8 cellular contexts compared by ENCODE assay signal in the genomic region with DNA sequence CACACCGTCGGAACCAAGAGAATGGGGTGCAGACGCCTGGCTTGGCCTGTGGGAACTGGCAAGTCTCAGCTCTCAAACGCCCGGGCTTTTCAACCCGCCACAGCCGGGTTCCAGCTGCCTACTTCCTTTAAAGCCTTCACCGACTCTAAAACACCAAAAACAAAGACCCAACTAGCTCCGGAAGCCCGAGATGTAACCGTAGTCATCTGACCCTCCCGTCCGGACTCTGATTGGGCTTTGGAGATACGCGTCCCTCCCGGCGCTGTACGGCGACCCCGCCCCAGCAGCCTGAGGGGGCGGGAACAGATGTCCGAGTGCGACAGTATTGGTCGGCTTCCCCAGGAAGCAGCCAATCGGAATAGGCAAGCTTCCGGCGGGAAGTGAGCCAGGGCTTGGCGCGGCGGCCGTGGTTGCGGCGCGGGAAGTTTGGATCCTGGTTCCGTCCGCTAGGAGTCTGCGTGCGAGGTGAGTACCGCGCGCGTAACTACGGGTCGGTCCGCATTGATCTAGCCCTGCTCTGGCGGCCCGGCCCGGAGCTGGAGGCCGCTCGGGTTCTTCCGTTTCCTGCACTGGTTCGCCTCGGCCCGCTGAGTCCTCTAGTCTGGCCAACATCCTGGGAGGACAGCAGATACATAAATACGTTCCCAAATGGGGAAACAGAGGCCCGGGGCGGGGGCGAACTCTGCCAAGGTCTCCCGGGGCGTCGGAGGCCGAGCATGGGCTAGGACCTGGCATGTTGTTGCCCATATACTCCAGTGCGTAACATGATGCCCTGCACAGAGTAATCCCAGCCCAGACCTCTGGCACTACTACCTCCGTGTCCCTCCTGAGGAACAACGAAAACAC. TPM values are rescaled to one million over a fixed set of nuclear protein-coding genes. Genes with fewer than 3 reads are reported as not detected.
DNase-seq lines count a peak whose midpoint lies in the region; TF ChIP-seq lines count a peak whose summit lies in the region.

A gene (plus strand): TSS at position 371 of the 846 bp plus-strand sequence. CDS start 30,047 bp downstream, outside the sequence.

- no peaks in the 10 kb centered on the region for H3K27me3 ChIP-seq in H7 (ENCODE audit: control insufficient read depth, insufficient read depth, low read length)

- peak; percentile 57 for TF ChIP-seq CTCF in fibroblast of the aortic adventitia (IDR thresholded peaks at IDR 0.05; ENCODE audit: insufficient read depth, low read length)
- peak; percentile 36 to 46 (median 40) for TF ChIP-seq CTCF in nephron (IDR thresholded peaks at IDR 0.05; ENCODE audit: unreplicated experiment in 3 of 3)

- DNase-seq in G401 (ENCODE audit: low spot score) (peak; percentile 98), H7 (peak; percentile 97), M059J (ENCODE audit: low read depth) (peak; percentile 96), SHP77 (lab: John Stamatoyannopoulos, UW) (peak; percentile 95 to 97), fibroblast of the aortic adventitia (ENCODE audit: low read depth) (peak; percentile 96)
- DNase-seq in activated effector memory CD4-positive, alpha-beta T cell treated with Interleukin-2 at 50 U/mL for 16 hours, result peak; percentile 94

- in situ Hi-C loops in G401 (cut with HindIII; ENCODE audit: low sequenced_read_pairs), result no loop called here

- peak within 1 kb of the TSS; percentile 89 to 97 (median 91) for H3K4me3 Mint-ChIP-seq in nephron
- peak within 1 kb of the TSS; percentile 91 for H3K4me3 Mint-ChIP-seq in stimulated activated naive CD8-positive, alpha-beta T cell treated with anti-CD3 and anti-CD28 coated beads, Interleukin-15, Interleukin-2, amounts not matched to agents 100 ng/mL and 50 ng/mL, for 24 hours

- H3K27me3 Mint-ChIP-seq in nephron (ENCODE audit: low read depth), result no peaks in the 10 kb centered on the region
- H3K27me3 Mint-ChIP-seq in stimulated activated naive CD8-positive, alpha-beta T cell treated with anti-CD3 and anti-CD28 coated beads, Interleukin-15, Interleukin-2, amounts not matched to agents 100 ng/mL and 50 ng/mL, for 24 hours, result no peaks in the 10 kb centered on the region

- peaks cover 18% of the 10 kb centered on the region for H3K4me1 Mint-ChIP-seq in nephron
- peaks cover 27% of the 10 kb centered on the region for H3K4me1 Mint-ChIP-seq in stimulated activated naive CD8-positive, alpha-beta T cell treated with anti-CD3 and anti-CD28 coated beads, Interleukin-15, Interleukin-2, amounts not matched to agents 100 ng/mL and 50 ng/mL, for 24 hours (ENCODE audit: low read depth)

- H3K36me3 Mint-ChIP-seq in nephron (ENCODE audit: low read depth), result peaks cover 10% of the 10 kb centered on the region
- H3K36me3 Mint-ChIP-seq in stimulated activated naive CD8-positive, alpha-beta T cell treated with anti-CD3 and anti-CD28 coated beads, Interleukin-15, Interleukin-2, amounts not matched to agents 100 ng/mL and 50 ng/mL, for 24 hours (ENCODE audit: low read depth), result peaks cover 9% of the 10 kb centered on the region

- peak within 1 kb of the TSS; percentile 91 to 97 (median 95) for H3K27ac Mint-ChIP-seq in nephron
- H3K27ac Mint-ChIP-seq in stimulated activated naive CD8-positive, alpha-beta T cell treated with anti-CD3 and anti-CD28 coated beads, Interleukin-15, Interleukin-2, amounts not matched to agents 100 ng/mL and 50 ng/mL, for 24 hours, result peak within 1 kb of the TSS; percentile 95

- no peaks in the 10 kb centered on the region for H3K36me3 ChIP-seq in H7 (replicated peaks; ENCODE audit: control insufficient read depth, insufficient read depth, low read length)

- peak within 1 kb of the TSS; percentile 93 for H3K4me3 ChIP-seq in H7 (ENCODE audit: insufficient read depth, low read depth, low read length)
- H3K4me3 ChIP-seq in fibroblast of the aortic adventitia (ENCODE audit: low read depth, low read length), result peak within 1 kb of the TSS; percentile 90

- H3K9me3 Mint-ChIP-seq in nephron, result peaks cover 4% of the 10 kb centered on the region
- no peaks in the 10 kb centered on the region for H3K9me3 Mint-ChIP-seq in stimulated activated naive CD8-positive, alpha-beta T cell treated with anti-CD3 and anti-CD28 coated beads, Interleukin-15, Interleukin-2, amounts not matched to agents 100 ng/mL and 50 ng/mL, for 24 hours

RNA-seq across cellular contexts. Expression of the gene that starts here (rescaled TPM):
- 19.0 and 25.7 TPM in 2 replicates for total RNA-seq in G401 (2014; rRNA removed; shearing (Covaris generic))
- 29.7 and 36.4 TPM in 2 replicates for total RNA-seq in H7 (2014; rRNA removed; shearing (Covaris generic))
- 7.7 and 9.0 TPM in 2 replicates for total RNA-seq in M059J (2014; rRNA removed; shearing (Covaris generic))
- 3.8 and 12.2 TPM in 2 replicates for total RNA-seq in fibroblast of the aortic adventitia (ENCODE audit: low replicate concordance)

Comparison
In these comparisons a context has a peak if more than half of its experiments do, and no peak if none do; other contexts are left out.
1. Peak in every context shown above with its lines: DNase-seq and H3K4me3 ChIP-seq.